In genomic region chr5:32206799-32207634, GRCh38 we compare ENCODE assay signal across 1 cellular context.
TF ChIP-seq lines count a peak whose summit lies in the region.

No MANE protein-coding gene starts in this region.

TF ChIP-seq in K562, 482 proteins besides CTCF, POLR2A, EP300 and RAD21 (continued from another document):
- TF ChIP-seq ZNF316 (IDR thresholded peaks at IDR 0.05) (peak; percentile 58), ZNF699 (CRISPR knock-in tag; IDR thresholded peaks at IDR 0.05; ENCODE audit: insufficient replicate concordance) (no peak), C11orf30 (IDR thresholded peaks at IDR 0.05; ENCODE audit: low read depth) (peak; percentile 56), PHF8 (IDR thresholded peaks at IDR 0.05; ENCODE audit: borderline replicate concordance, low read length) (no peak), HLTF (IDR thresholded peaks at IDR 0.05) (no peak), PHF20 (IDR thresholded peaks at IDR 0.05; ENCODE audit: partially characterized antibody) (no peak), ZNF436 (CRISPR knock-in tag; IDR thresholded peaks at IDR 0.05) (no peak), CAMTA2 (CRISPR knock-in tag; conservative IDR thresholded peaks at IDR 0.05) (no peak), ZNF263 (CRISPR knock-in tag; IDR thresholded peaks at IDR 0.05; ENCODE audit: borderline replicate concordance) (no peak), NBN (IDR thresholded peaks at IDR 0.05; ENCODE audit: low read depth) (no peak), ZNF764 (CRISPR knock-in tag; IDR thresholded peaks at IDR 0.05; ENCODE audit: low read depth) (no peak), RBM34 (IDR thresholded peaks at IDR 0.05; ENCODE audit: borderline replicate concordance, insufficient read depth, low read length) (no peak), ZBTB2 (IDR thresholded peaks at IDR 0.05) (no peak)
- TF ChIP-seq, protein P1, sequence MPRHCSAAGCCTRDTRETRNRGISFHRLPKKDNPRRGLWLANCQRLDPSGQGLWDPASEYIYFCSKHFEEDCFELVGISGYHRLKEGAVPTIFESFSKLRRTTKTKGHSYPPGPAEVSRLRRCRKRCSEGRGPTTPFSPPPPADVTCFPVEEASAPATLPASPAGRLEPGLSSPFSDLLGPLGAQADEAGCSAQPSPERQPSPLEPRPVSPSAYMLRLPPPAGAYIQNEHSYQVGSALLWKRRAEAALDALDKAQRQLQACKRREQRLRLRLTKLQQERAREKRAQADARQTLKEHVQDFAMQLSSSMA (CRISPR knock-in tag; IDR thresholded peaks at IDR 0.05) = no peak
- TF ChIP-seq, protein P2, sequence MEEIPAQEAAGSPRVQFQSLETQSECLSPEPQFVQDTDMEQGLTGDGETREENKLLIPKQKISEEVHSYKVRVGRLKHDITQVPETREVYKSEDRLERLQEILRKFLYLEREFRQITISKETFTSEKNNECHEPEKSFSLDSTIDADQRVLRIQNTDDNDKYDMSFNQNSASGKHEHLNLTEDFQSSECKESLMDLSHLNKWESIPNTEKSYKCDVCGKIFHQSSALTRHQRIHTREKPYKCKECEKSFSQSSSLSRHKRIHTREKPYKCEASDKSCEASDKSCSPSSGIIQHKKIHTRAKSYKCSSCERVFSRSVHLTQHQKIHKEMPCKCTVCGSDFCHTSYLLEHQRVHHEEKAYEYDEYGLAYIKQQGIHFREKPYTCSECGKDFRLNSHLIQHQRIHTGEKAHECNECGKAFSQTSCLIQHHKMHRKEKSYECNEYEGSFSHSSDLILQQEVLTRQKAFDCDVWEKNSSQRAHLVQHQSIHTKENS (CRISPR knock-in tag; IDR thresholded peaks at IDR 0.05) = no peak
- TF ChIP-seq, protein P3, sequence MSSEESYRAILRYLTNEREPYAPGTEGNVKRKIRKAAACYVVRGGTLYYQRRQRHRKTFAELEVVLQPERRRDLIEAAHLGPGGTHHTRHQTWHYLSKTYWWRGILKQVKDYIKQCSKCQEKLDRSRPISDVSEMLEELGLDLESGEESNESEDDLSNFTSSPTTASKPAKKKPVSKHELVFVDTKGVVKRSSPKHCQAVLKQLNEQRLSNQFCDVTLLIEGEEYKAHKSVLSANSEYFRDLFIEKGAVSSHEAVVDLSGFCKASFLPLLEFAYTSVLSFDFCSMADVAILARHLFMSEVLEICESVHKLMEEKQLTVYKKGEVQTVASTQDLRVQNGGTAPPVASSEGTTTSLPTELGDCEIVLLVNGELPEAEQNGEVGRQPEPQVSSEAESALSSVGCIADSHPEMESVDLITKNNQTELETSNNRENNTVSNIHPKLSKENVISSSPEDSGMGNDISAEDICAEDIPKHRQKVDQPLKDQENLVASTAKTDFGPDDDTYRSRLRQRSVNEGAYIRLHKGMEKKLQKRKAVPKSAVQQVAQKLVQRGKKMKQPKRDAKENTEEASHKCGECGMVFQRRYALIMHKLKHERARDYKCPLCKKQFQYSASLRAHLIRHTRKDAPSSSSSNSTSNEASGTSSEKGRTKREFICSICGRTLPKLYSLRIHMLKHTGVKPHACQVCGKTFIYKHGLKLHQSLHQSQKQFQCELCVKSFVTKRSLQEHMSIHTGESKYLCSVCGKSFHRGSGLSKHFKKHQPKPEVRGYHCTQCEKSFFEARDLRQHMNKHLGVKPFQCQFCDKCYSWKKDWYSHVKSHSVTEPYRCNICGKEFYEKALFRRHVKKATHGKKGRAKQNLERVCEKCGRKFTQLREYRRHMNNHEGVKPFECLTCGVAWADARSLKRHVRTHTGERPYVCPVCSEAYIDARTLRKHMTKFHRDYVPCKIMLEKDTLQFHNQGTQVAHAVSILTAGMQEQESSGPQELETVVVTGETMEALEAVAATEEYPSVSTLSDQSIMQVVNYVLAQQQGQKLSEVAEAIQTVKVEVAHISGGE (CRISPR knock-in tag; IDR thresholded peaks at IDR 0.05) = no peak
- TF ChIP-seq, protein P4, sequence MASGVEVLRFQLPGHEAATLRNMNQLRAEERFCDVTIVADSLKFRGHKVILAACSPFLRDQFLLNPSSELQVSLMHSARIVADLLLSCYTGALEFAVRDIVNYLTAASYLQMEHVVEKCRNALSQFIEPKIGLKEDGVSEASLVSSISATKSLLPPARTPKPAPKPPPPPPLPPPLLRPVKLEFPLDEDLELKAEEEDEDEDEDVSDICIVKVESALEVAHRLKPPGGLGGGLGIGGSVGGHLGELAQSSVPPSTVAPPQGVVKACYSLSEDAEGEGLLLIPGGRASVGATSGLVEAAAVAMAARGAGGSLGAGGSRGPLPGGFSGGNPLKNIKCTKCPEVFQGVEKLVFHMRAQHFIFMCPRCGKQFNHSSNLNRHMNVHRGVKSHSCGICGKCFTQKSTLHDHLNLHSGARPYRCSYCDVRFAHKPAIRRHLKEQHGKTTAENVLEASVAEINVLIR (CRISPR knock-in tag; IDR thresholded peaks at IDR 0.05) = no peak
- TF ChIP-seq, protein P5, sequence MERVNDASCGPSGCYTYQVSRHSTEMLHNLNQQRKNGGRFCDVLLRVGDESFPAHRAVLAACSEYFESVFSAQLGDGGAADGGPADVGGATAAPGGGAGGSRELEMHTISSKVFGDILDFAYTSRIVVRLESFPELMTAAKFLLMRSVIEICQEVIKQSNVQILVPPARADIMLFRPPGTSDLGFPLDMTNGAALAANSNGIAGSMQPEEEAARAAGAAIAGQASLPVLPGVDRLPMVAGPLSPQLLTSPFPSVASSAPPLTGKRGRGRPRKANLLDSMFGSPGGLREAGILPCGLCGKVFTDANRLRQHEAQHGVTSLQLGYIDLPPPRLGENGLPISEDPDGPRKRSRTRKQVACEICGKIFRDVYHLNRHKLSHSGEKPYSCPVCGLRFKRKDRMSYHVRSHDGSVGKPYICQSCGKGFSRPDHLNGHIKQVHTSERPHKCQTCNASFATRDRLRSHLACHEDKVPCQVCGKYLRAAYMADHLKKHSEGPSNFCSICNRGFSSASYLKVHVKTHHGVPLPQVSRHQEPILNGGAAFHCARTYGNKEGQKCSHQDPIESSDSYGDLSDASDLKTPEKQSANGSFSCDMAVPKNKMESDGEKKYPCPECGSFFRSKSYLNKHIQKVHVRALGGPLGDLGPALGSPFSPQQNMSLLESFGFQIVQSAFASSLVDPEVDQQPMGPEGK (CRISPR knock-in tag; IDR thresholded peaks at IDR 0.05; ENCODE audit: borderline replicate concordance) = no peak
- TF ChIP-seq, protein P6, sequence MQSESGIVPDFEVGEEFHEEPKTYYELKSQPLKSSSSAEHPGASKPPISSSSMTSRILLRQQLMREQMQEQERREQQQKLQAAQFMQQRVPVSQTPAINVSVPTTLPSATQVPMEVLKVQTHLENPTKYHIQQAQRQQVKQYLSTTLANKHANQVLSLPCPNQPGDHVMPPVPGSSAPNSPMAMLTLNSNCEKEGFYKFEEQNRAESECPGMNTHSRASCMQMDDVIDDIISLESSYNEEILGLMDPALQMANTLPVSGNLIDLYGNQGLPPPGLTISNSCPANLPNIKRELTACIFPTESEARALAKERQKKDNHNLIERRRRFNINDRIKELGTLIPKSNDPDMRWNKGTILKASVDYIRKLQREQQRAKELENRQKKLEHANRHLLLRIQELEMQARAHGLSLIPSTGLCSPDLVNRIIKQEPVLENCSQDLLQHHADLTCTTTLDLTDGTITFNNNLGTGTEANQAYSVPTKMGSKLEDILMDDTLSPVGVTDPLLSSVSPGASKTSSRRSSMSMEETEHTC (IDR thresholded peaks at IDR 0.05) = no peak
